ENCODE assay signal across 2 cellular contexts in genomic region chr17:73594025-73594424, GRCh38.
TF ChIP-seq lines count a peak whose summit lies in the region.

No MANE protein-coding gene starts in this region.

TF ChIP-seq in HepG2, 621 proteins besides CTCF, POLR2A, EP300 and RAD21:
- TF ChIP-seq ZNF513 (CRISPR knock-in tag; conservative IDR thresholded peaks at IDR 0.05) (no peak), REST (IDR thresholded peaks at IDR 0.05; ENCODE audit: borderline replicate concordance in 1 of 2, low read depth in 1 of 2, low read length in 2 of 2) (peak; percentile 30 to 74; a peak in 3 of 4 replicates)

TF ChIP-seq in PFSK-1, 5 proteins besides CTCF, POLR2A, EP300 and RAD21:
- TF ChIP-seq REST (IDR thresholded peaks at IDR 0.05; ENCODE audit: insufficient read depth in 1 of 2, low read depth in 2 of 2, low read length in 2 of 2) = peak; percentile 63 to 82
- no peak for TF ChIP-seq FOXP2 (optimal IDR thresholded peaks at IDR 0.05; ENCODE audit: borderline replicate concordance, extremely low read depth, extremely low read length, insufficient read depth)
- no peak for TF ChIP-seq TAF1 (IDR thresholded peaks at IDR 0.05; ENCODE audit: borderline replicate concordance, insufficient read depth, low read length)
